ENCODE assay signal across 12 cellular contexts in genomic region chr22:45757068-45757467, GRCh38.
DNase-seq lines count a peak whose midpoint lies in the region; ATAC-seq and TF ChIP-seq lines count a peak whose summit lies in the region.
"Had no signal": no experiment of that assay in that cellular context is flagged by ENCODE, and none has a peak within 500 bp of the region (broad histone marks: within the 10 kb centered on the region; RNA-seq: fewer than 3 reads in every experiment).

No MANE protein-coding gene starts in this region.

- H3K36me3 ChIP-seq in ES-I3 (ENCODE audit: insufficient read depth, low read length): no peaks in the 10 kb centered on the region; the same call in 1 of the 2 replicates

- H3K9me3 ChIP-seq in ES-I3 (ENCODE audit: control insufficient read depth, insufficient read depth, low read length): no peaks in the 10 kb centered on the region

- H3K4me1 Mint-ChIP-seq in chondrocyte (ENCODE audit: low read depth): peaks cover 30% of the 10 kb centered on the region

- H3K27me3 Mint-ChIP-seq in chondrocyte (ENCODE audit: low read depth): no peaks in the 10 kb centered on the region
- H3K27me3 Mint-ChIP-seq: CD4-positive, CD25-positive, alpha-beta regulatory T cell; naive thymus-derived CD8-positive, alpha-beta T cell had no signal

- DNase-seq in chondrocyte (ENCODE audit: low spot score) (no peak), iPS-NIHi7 (ENCODE audit: extremely low spot score) (peak; percentile 85), retina (peak; percentile 41), NCI-H128 (lab: John Stamatoyannopoulos, UW; ENCODE audit: unreplicated experiment) (no peak), NCI-H187 (lab: John Stamatoyannopoulos, UW) (no peak)
- no peak for DNase-seq in effector CD8-positive, alpha-beta T cell (lab: John Stamatoyannopoulos, UW)
- DNase-seq: activated naive CD4-positive, alpha-beta T cell; CD4-positive, CD25-positive, alpha-beta regulatory T cell; naive thymus-derived CD8-positive, alpha-beta T cell; NCI-H1092 treated with DMSO at 0.1 percent for 48 hours had no signal

- H3K4me3 Mint-ChIP-seq in chondrocyte (ENCODE audit: unreplicated experiment): peak overlapping the region; percentile 24
- H3K4me3 Mint-ChIP-seq: CD4-positive, CD25-positive, alpha-beta regulatory T cell; naive thymus-derived CD8-positive, alpha-beta T cell had no signal

- ATAC-seq in GM21515 (IDR thresholded peaks at IDR 0.05; ENCODE audit: unreplicated experiment): no peak
- ATAC-seq: naive thymus-derived CD8-positive, alpha-beta T cell had no signal

- H3K9ac ChIP-seq in ES-I3 (ENCODE audit: low read depth, low read length): peak overlapping the region; percentile 10; the same call in 1 of the 2 replicates

- H3K4me1 ChIP-seq in ES-I3 (ENCODE audit: insufficient read depth, low read length): peaks cover 12% of the 10 kb centered on the region

- peak; percentile 55 for TF ChIP-seq CTCF in chondrocyte (IDR thresholded peaks at IDR 0.05)

- peaks cover 5% of the 10 kb centered on the region for H3K36me3 Mint-ChIP-seq in chondrocyte (ENCODE audit: low read depth)

- peak overlapping the region; percentile 88 for H3K27ac Mint-ChIP-seq in chondrocyte (ENCODE audit: unreplicated experiment)
- H3K27ac Mint-ChIP-seq: naive thymus-derived CD8-positive, alpha-beta T cell had no signal

- no peaks in the 10 kb centered on the region for H3K9me3 Mint-ChIP-seq in chondrocyte (ENCODE audit: low read depth)
- H3K9me3 Mint-ChIP-seq: CD4-positive, CD25-positive, alpha-beta regulatory T cell; naive thymus-derived CD8-positive, alpha-beta T cell had no signal

Comparison
In these comparisons a context has a peak if more than half of its experiments do, and no peak if none do; other contexts are left out.
1. DNase-seq: peak in iPS-NIHi7 (single experiment) and retina (single experiment); none in chondrocyte (single experiment), effector CD8-positive, alpha-beta T cell (single experiment), NCI-H128 (single experiment) and NCI-H187 (0 of 2).